ENCODE assay signal across 11 cellular contexts in genomic region chr18:54608008-54608642, GRCh38. TPM values are rescaled to one million over a fixed set of nuclear protein-coding genes. Genes with fewer than 3 reads are reported as not detected.
DNase-seq lines count a peak whose midpoint lies in the region; TF ChIP-seq lines count a peak whose summit lies in the region.
"Had no signal": no experiment of that assay in that cellular context is flagged by ENCODE, and none has a peak within 500 bp of the region (broad histone marks: within the 10 kb centered on the region; RNA-seq: fewer than 3 reads in every experiment).

No MANE protein-coding gene starts in this region.

- no peaks in the 10 kb centered on the region for H3K9me3 Mint-ChIP-seq in neural progenitor cell

- no peaks in the 10 kb centered on the region for H3K36me3 Mint-ChIP-seq in neural progenitor cell
- H3K36me3 Mint-ChIP-seq: activated naive CD8-positive, alpha-beta T cell had no signal

- H3K36me3 ChIP-seq in osteoblast (ENCODE audit: insufficient read depth, low read length) (no peaks in the 10 kb centered on the region), neural progenitor cell (no peaks in the 10 kb centered on the region)

- H3K4me3 Mint-ChIP-seq in neural progenitor cell: no peak overlapping the region

- H3K9me3 ChIP-seq in osteoblast (ENCODE audit: low read depth, low read length) (no peaks in the 10 kb centered on the region), neural progenitor cell (ENCODE audit: low read depth) (no peaks in the 10 kb centered on the region)

- no peak overlapping the region for H3K9ac ChIP-seq in neural progenitor cell

- no peaks in the 10 kb centered on the region for H3K79me2 ChIP-seq in osteoblast (ENCODE audit: insufficient read depth, low read length)
- no peaks in the 10 kb centered on the region for H3K79me2 ChIP-seq in neural progenitor cell (ENCODE audit: low read depth)

- DNase-seq in NCI-H226: peak; percentile 3
- DNase-seq in epithelial cell of prostate (ENCODE audit: low read depth, low spot score): peak; percentile 64
- DNase-seq in osteoblast (ENCODE audit: insufficient read length, low spot score, missing footprints): no peak
- DNase-seq in neural progenitor cell (ENCODE audit: low spot score): no peak
- no peak for DNase-seq in stimulated activated CD4-positive, alpha-beta T cell treated with anti-CD3 and anti-CD28 coated beads, Interleukin-4, amount 100 ng/mL, for 1 hour
- DNase-seq in SHP77 (lab: John Stamatoyannopoulos, UW): no peak
- DNase-seq in NCI-H2081 treated with DMSO at 0.1 percent for 48 hours (lab: John Stamatoyannopoulos, UW): no peak
- DNase-seq: GOT3, T1000 had no signal

- peak overlapping the region; percentile 26; the same call in 1 of the 2 replicates for H3K4me3 ChIP-seq in GM08714 (ENCODE audit: low read length)
- peak overlapping the region; percentile 8 for H3K4me3 ChIP-seq in osteoblast (ENCODE audit: insufficient read depth, low read length)
- no peak overlapping the region for H3K4me3 ChIP-seq in neural progenitor cell

- H3K27me3 ChIP-seq in osteoblast (ENCODE audit: insufficient read depth, low read length) (peaks cover 3% of the 10 kb centered on the region), neural progenitor cell (no peaks in the 10 kb centered on the region)

- H4K20me1 ChIP-seq in osteoblast (ENCODE audit: insufficient read depth, low read length) (no peaks in the 10 kb centered on the region), neural progenitor cell (ENCODE audit: low read depth) (no peaks in the 10 kb centered on the region)

- H3K4me1 ChIP-seq in osteoblast (ENCODE audit: insufficient read depth, low read length) (no peaks in the 10 kb centered on the region), neural progenitor cell (peaks cover 13% of the 10 kb centered on the region)

- H3K27ac Mint-ChIP-seq in neural progenitor cell: no peak overlapping the region
- H3K27ac Mint-ChIP-seq: activated naive CD8-positive, alpha-beta T cell had no signal

- no peaks in the 10 kb centered on the region for H3F3A ChIP-seq in neural progenitor cell (ENCODE audit: low read depth)

- peaks cover 12% of the 10 kb centered on the region for H3K4me1 Mint-ChIP-seq in neural progenitor cell

- H3K27ac ChIP-seq in epithelial cell of prostate: peak overlapping the region; percentile 93
- H3K27ac ChIP-seq in osteoblast (ENCODE audit: low read depth, low read length): no peak overlapping the region
- H3K27ac ChIP-seq in neural progenitor cell: no peak overlapping the region

- no peaks in the 10 kb centered on the region for H3K27me3 Mint-ChIP-seq in neural progenitor cell (ENCODE audit: insufficient read depth, low read depth)
- H3K27me3 Mint-ChIP-seq: activated naive CD8-positive, alpha-beta T cell had no signal

- no peak for TF ChIP-seq CTCF in osteoblast (IDR thresholded peaks at IDR 0.05; ENCODE audit: extremely low read depth, low read depth, low read length)
- no peak for TF ChIP-seq CTCF in neural progenitor cell (IDR thresholded peaks at IDR 0.05)

- H3K4me2 ChIP-seq in osteoblast (ENCODE audit: insufficient read depth, low read length): peak overlapping the region; percentile 53
- no peak overlapping the region for H3K4me2 ChIP-seq in neural progenitor cell

- H2AFZ ChIP-seq in osteoblast (ENCODE audit: low read length) (no peak overlapping the region), neural progenitor cell (replicated peaks) (no peak overlapping the region)

RNA-seq across cellular contexts. Expression of gene DYNAP, which starts 17.1 kb away (rescaled TPM):
- not detected in 2 replicates for total RNA-seq in osteoblast
- total RNA-seq in neural progenitor cell (ENCODE audit: low replicate concordance): not detected in 2 replicates

Comparison
In these comparisons a context has a peak if more than half of its experiments do, and no peak if none do; other contexts are left out.
1. DNase-seq: peak in NCI-H226 (single experiment) and epithelial cell of prostate (single experiment); none in osteoblast (single experiment), neural progenitor cell (single experiment), stimulated activated CD4-positive, alpha-beta T cell treated with anti-CD3 and anti-CD28 coated beads, Interleukin-4, amount 100 ng/mL, for 1 hour (single experiment), SHP77 (0 of 2) and NCI-H2081 treated with DMSO at 0.1 percent for 48 hours (single experiment).